ENCODE assay signal across 11 cellular contexts in the genomic region with DNA sequence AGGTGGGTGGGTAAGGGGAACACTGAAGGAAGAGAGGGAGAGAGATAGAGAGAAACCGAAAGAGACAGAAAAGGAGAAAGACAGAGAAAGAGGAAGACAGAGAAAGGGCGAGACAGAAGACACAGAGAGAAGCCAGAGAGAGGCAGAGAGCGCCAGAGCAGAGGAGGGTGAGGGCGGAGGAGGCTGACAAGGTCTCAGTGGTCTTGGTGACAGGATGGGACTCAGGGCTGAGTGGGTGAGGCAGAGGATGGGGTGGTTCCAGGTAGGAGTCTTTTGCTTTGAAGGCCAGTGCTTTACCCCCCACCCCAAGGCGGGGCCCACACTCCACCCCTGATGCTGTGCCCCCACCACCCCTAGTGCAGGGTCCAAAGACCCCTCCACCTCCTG. TPM values are rescaled to one million over a fixed set of nuclear protein-coding genes. Genes with fewer than 3 reads are reported as not detected.
DNase-seq lines count a peak whose midpoint lies in the region; ATAC-seq and TF ChIP-seq lines count a peak whose summit lies in the region.
"Had no signal": no experiment of that assay in that cellular context is flagged by ENCODE, and none has a peak within 500 bp of the region (broad histone marks: within the 10 kb centered on the region; RNA-seq: fewer than 3 reads in every experiment).

No MANE protein-coding gene starts in this region.

- H3K27me3 Mint-ChIP-seq in natural killer cell treated with Interleukin-12 subunit alpha and Interleukin-12 subunit beta and Interleukin-15 and Interleukin-18, amount 100 ng/mL, for 72 hours, result peaks cover 0 to 25% of the 10 kb centered on the region in 2 donors
- H3K27me3 Mint-ChIP-seq in natural killer cell (ENCODE audit: low read depth in 2 of 2), result peaks cover 3 to 8% of the 10 kb centered on the region in 2 donors

- H3K27me3 ChIP-seq in adrenal gland (peaks cover 13% of the 10 kb centered on the region), mucosa of rectum (ENCODE audit: control insufficient read depth in 2 of 2, insufficient read depth in 2 of 2, low read length in 2 of 2) (peaks cover 3 to 5% of the 10 kb centered on the region in 2 donors), uterus (no peaks in the 10 kb centered on the region), body of pancreas (no peaks in the 10 kb centered on the region)
- H3K27me3 ChIP-seq: brain microvascular endothelial cell had no signal

- POLR2A ChIA-PET in HEK293T (lab: Yijun Ruan, JAX), result no interaction called here

- ATAC-seq in natural killer cell treated with Interleukin-12 subunit alpha and Interleukin-12 subunit beta and Interleukin-15 and Interleukin-18, amount 100 ng/mL, for 72 hours, result no peak
- ATAC-seq in natural killer cell (no peak), body of pancreas (no peak)

- H3K4me3 ChIP-seq in adrenal gland (peak overlapping the region in 1 of 4 donors; percentile 50), mucosa of rectum (ENCODE audit: low read length in 2 of 2) (peak overlapping the region; percentile 61 to 75), uterus (peak overlapping the region; percentile 28 to 37), body of pancreas (no peak overlapping the region)

- TF ChIP-seq CTCF in natural killer cell (IDR thresholded peaks at IDR 0.05) (no peak), adrenal gland (IDR thresholded peaks at IDR 0.05) (no peak), uterus (IDR thresholded peaks at IDR 0.05) (no peak), body of pancreas (IDR thresholded peaks at IDR 0.05) (no peak)

- WGBS in adrenal gland, 4 donors, result 63 to 77% (median 71%) methylated on average over 4 to 5 of the region's 5 CpGs
- 83 to 88% methylated on average over 1 to 4 of the region's 5 CpGs for WGBS in body of pancreas, 2 donors

- peak overlapping the region; percentile 13 for H3K4me3 Mint-ChIP-seq in natural killer cell treated with Interleukin-12 subunit alpha and Interleukin-12 subunit beta and Interleukin-15 and Interleukin-18, amount 100 ng/mL, for 72 hours
- no peak overlapping the region for H3K4me3 Mint-ChIP-seq in natural killer cell

- H3K9ac ChIP-seq in mucosa of rectum (ENCODE audit: low read depth in 1 of 2, low read length in 2 of 2), result peak overlapping the region; percentile 60 to 63

- peak overlapping the region in 3 of 5 donors; percentile 76 to 89 (median 79) for H3K27ac ChIP-seq in adrenal gland
- H3K27ac ChIP-seq in mucosa of rectum (ENCODE audit: low read depth in 2 of 2, low read length in 2 of 2), result peak overlapping the region; percentile 77
- H3K27ac ChIP-seq in uterus, result peak overlapping the region; percentile 77 to 84
- H3K27ac ChIP-seq in body of pancreas, result no peak overlapping the region

- H3K4me1 Mint-ChIP-seq in natural killer cell treated with Interleukin-12 subunit alpha and Interleukin-12 subunit beta and Interleukin-15 and Interleukin-18, amount 100 ng/mL, for 72 hours (ENCODE audit: low read depth in 2 of 2), result peaks cover 12 to 20% of the 10 kb centered on the region in 2 donors
- peaks cover 18 to 20% of the 10 kb centered on the region in 2 donors for H3K4me1 Mint-ChIP-seq in natural killer cell

- H3K36me3 ChIP-seq in adrenal gland (replicated peaks in 1 of 2), result no peaks in the 10 kb centered on the region
- no peaks in the 10 kb centered on the region for H3K36me3 ChIP-seq in mucosa of rectum (ENCODE audit: control insufficient read depth in 2 of 2, insufficient read depth in 2 of 2, low read length in 2 of 2)
- no peaks in the 10 kb centered on the region for H3K36me3 ChIP-seq in uterus
- H3K36me3 ChIP-seq in body of pancreas (replicated peaks in 1 of 2; ENCODE audit: insufficient read depth in 1 of 2, low read depth in 2 of 2), result no peaks in the 10 kb centered on the region
- H3K36me3 ChIP-seq: brain microvascular endothelial cell had no signal

- H3K27ac Mint-ChIP-seq in natural killer cell treated with Interleukin-12 subunit alpha and Interleukin-12 subunit beta and Interleukin-15 and Interleukin-18, amount 100 ng/mL, for 72 hours, result no peak overlapping the region
- H3K27ac Mint-ChIP-seq in natural killer cell, result peak overlapping the region in 1 of 2 donors; percentile 8

- intact Hi-C loops in natural killer cell (cut with micrococcal nuclease) (no loop called here), adrenal gland (cut with DNase I) (loop anchor here in 1 of 2 donors (5.0 kb wide), 1 partner anchor 52 kb away; no protein-coding TSS in a partner anchor), uterus (cut with DNase I; ENCODE audit: low total_unique reads) (no loop called here), body of pancreas (cut with DNase I) (no loop called here)

- no peaks in the 10 kb centered on the region for H3K36me3 Mint-ChIP-seq in natural killer cell treated with Interleukin-12 subunit alpha and Interleukin-12 subunit beta and Interleukin-15 and Interleukin-18, amount 100 ng/mL, for 72 hours
- no peaks in the 10 kb centered on the region for H3K36me3 Mint-ChIP-seq in natural killer cell
- H3K36me3 Mint-ChIP-seq: T-cell had no signal

- H3K9me3 Mint-ChIP-seq in natural killer cell treated with Interleukin-12 subunit alpha and Interleukin-12 subunit beta and Interleukin-15 and Interleukin-18, amount 100 ng/mL, for 72 hours, result no peaks in the 10 kb centered on the region
- H3K9me3 Mint-ChIP-seq in natural killer cell, result no peaks in the 10 kb centered on the region
- H3K9me3 Mint-ChIP-seq: T-cell had no signal

- DNase-seq in natural killer cell treated with Interleukin-12 subunit alpha and Interleukin-12 subunit beta and Interleukin-15 and Interleukin-18, amount 100 ng/mL, for 72 hours (ENCODE audit: low spot score), result no peak
- DNase-seq in natural killer cell (no peak), adrenal gland (peak in 1 of 7 donors; percentile 1), uterus (no peak), body of pancreas (no peak), NCI-H1930 (lab: John Stamatoyannopoulos, UW) (no peak), HEK293T (ENCODE audit: extremely low spot score) (no peak)
- DNase-seq: NCI-H2171 treated with DMSO at 0.1 percent for 48 hours had no signal

- H3K4me1 ChIP-seq in adrenal gland (replicated peaks in 1 of 2) (peaks cover 7 to 27% of the 10 kb centered on the region in 2 donors), mucosa of rectum (ENCODE audit: control insufficient read depth in 2 of 2, insufficient read depth in 2 of 2, low read length in 2 of 2) (peaks cover 15 to 16% of the 10 kb centered on the region in 2 donors), uterus (no peaks in the 10 kb centered on the region), body of pancreas (peaks cover 28% of the 10 kb centered on the region)

- TF ChIP-seq POLR2A in adrenal gland (IDR thresholded peaks at IDR 0.05) (no peak), uterus (IDR thresholded peaks at IDR 0.05) (no peak), body of pancreas (IDR thresholded peaks at IDR 0.05) (no peak)

- CTCF ChIA-PET in HEK293T (lab: Yijun Ruan, JAX), result interaction anchor here (1.5 kb wide), 1 partner anchor 27 kb away, joined by 4 read pairs; no protein-coding TSS in a partner anchor

- no peaks in the 10 kb centered on the region for H3K9me3 ChIP-seq in adrenal gland (replicated peaks in 1 of 3)
- H3K9me3 ChIP-seq in mucosa of rectum (ENCODE audit: control insufficient read depth in 2 of 2, low read length in 2 of 2), result no peaks in the 10 kb centered on the region
- no peaks in the 10 kb centered on the region for H3K9me3 ChIP-seq in uterus
- H3K9me3 ChIP-seq in body of pancreas, result no peaks in the 10 kb centered on the region

TF ChIP-seq in HEK293T, 16 proteins besides CTCF, POLR2A, EP300 and RAD21:
- TF ChIP-seq L3MBTL2 (conservative IDR thresholded peaks at IDR 0.05) (no peak), NFRKB (IDR thresholded peaks at IDR 0.05) (no peak), ELF4 (IDR thresholded peaks at IDR 0.05) (no peak), SP1 (IDR thresholded peaks at IDR 0.05) (no peak), CTBP1 (IDR thresholded peaks at IDR 0.05; ENCODE audit: borderline replicate concordance) (no peak), FOXA1 (IDR thresholded peaks at IDR 0.05) (no peak), SUZ12 (IDR thresholded peaks at IDR 0.05) (no peak), BHLHE40 (IDR thresholded peaks at IDR 0.05; ENCODE audit: borderline replicate concordance) (no peak), TARDBP (IDR thresholded peaks at IDR 0.05) (no peak)

RNA-seq across cellular contexts. Expression of a gene that starts 1.1 kb away (rescaled TPM):
- total RNA-seq in natural killer cell treated with Interleukin-12 subunit alpha and Interleukin-12 subunit beta and Interleukin-15 and Interleukin-18, amount 100 ng/mL, for 72 hours, result under 1 TPM; 0.48 to 0.86 TPM
- total RNA-seq in natural killer cell, result 1 to 10 TPM; 3.5 to 3.9 (median 3.7) TPM
- 10 to 100 TPM; 15.0 to 56.1 (median 37.8) TPM for total RNA-seq in adrenal gland
- polyA plus RNA-seq in adrenal gland, result 10 to 100 TPM; 18.4 to 67.9 (median 58.3) TPM
- total RNA-seq in uterus, result 10 to 100 TPM in 2 of 4 donors, 1 to 10 TPM in 2; 4.1 to 31.6 (median 8.9) TPM
- total RNA-seq in body of pancreas, result 10 to 100 TPM; 12.7 to 30.3 TPM

RNA-seq across cellular contexts. Expression of a gene that starts 55.3 kb away (rescaled TPM):
- 100 to 1,000 TPM; 129 to 197 TPM for total RNA-seq in natural killer cell treated with Interleukin-12 subunit alpha and Interleukin-12 subunit beta and Interleukin-15 and Interleukin-18, amount 100 ng/mL, for 72 hours
- total RNA-seq in natural killer cell (100 to 1,000 TPM; 191 to 307 (median 196) TPM), adrenal gland (100 to 1,000 TPM in 5 of 8 donors, 10 to 100 TPM in 3; 79.9 to 143 (median 112) TPM), uterus (100 to 1,000 TPM in 3 of 4 donors, 10 to 100 TPM in 1; 66.3 to 184 (median 127) TPM), body of pancreas (100 to 1,000 TPM in 1 of 2 donors, 10 to 100 TPM in 1; 65.1 to 171 TPM)
- 10 to 100 TPM; 40.7 to 86.2 (median 43.3) TPM for polyA plus RNA-seq in adrenal gland

Comparison
In these comparisons a context has a peak if more than half of its experiments do, and no peak if none do; other contexts are left out.
1. H3K27ac ChIP-seq: peak in adrenal gland (3 of 5), mucosa of rectum (2 of 2) and uterus (2 of 2); none in body of pancreas (0 of 4).
2. H3K4me3 ChIP-seq: peak in mucosa of rectum (2 of 2) and uterus (2 of 2); none in body of pancreas (0 of 2).